8 cellular contexts compared by ENCODE assay signal in genomic region chr16:77723108-77723514, GRCh38. TPM values are rescaled to one million over a fixed set of nuclear protein-coding genes. Genes with fewer than 3 reads are reported as not detected.
DNase-seq lines count a peak whose midpoint lies in the region; ATAC-seq and TF ChIP-seq lines count a peak whose summit lies in the region.

No MANE protein-coding gene starts in this region.

- H3K36me3 Mint-ChIP-seq in activated T-helper 2 cell treated with anti-CD3 and anti-CD28 coated beads, Interferon-gamma antibody, Interleukin-2, Interleukin-4, amounts not matched to agents 10 μg/mL and 5 μg/mL and 100 μg/mL, durations not matched to agents 14 hours and 24 hours and 36 hours (ENCODE audit: low read depth): peaks cover 11% of the 10 kb centered on the region

- peak overlapping the region; percentile 81 for H3K4me3 Mint-ChIP-seq in activated T-helper 2 cell treated with anti-CD3 and anti-CD28 coated beads, Interferon-gamma antibody, Interleukin-2, Interleukin-4, amounts not matched to agents 10 μg/mL and 5 μg/mL and 100 μg/mL, durations not matched to agents 14 hours and 24 hours and 36 hours (ENCODE audit: low read depth)

- 1% methylated on average over 5 of the region's 5 CpGs for WGBS in prostate gland

- TF ChIP-seq POLR2A in prostate gland (IDR thresholded peaks at IDR 0.05): no peak

- peak overlapping the region; percentile 79 for H3K4me3 ChIP-seq in Jurkat, Clone E6-1 (ENCODE audit: low read length)
- H3K4me3 ChIP-seq in prostate gland: peak overlapping the region; percentile 54 to 63

- in situ Hi-C loops in Caki2 (cut with HindIII; ENCODE audit: low pct_unique_long_range_greater_than_20kb, low sequenced_read_pairs): no loop called here

- no peak for TF ChIP-seq CTCF in prostate gland (IDR thresholded peaks at IDR 0.05)

- H3K9me3 Mint-ChIP-seq in activated T-helper 2 cell treated with anti-CD3 and anti-CD28 coated beads, Interferon-gamma antibody, Interleukin-2, Interleukin-4, amounts not matched to agents 10 μg/mL and 5 μg/mL and 100 μg/mL, durations not matched to agents 14 hours and 24 hours and 36 hours: peaks cover 8% of the 10 kb centered on the region

- ATAC-seq in GM21447 (IDR thresholded peaks at IDR 0.05; ENCODE audit: unreplicated experiment) (peak; percentile 19), left cardiac atrium (peak; percentile 46 to 59)

- H3K27ac Mint-ChIP-seq in activated T-helper 2 cell treated with anti-CD3 and anti-CD28 coated beads, Interferon-gamma antibody, Interleukin-2, Interleukin-4, amounts not matched to agents 10 μg/mL and 5 μg/mL and 100 μg/mL, durations not matched to agents 14 hours and 24 hours and 36 hours: peak overlapping the region; percentile 40

- no peaks in the 10 kb centered on the region for H3K27me3 Mint-ChIP-seq in activated T-helper 2 cell treated with anti-CD3 and anti-CD28 coated beads, Interferon-gamma antibody, Interleukin-2, Interleukin-4, amounts not matched to agents 10 μg/mL and 5 μg/mL and 100 μg/mL, durations not matched to agents 14 hours and 24 hours and 36 hours (ENCODE audit: low read depth)

- intact Hi-C loops in activated T-helper 2 cell treated with anti-CD3 and anti-CD28 coated beads, Interferon-gamma antibody, Interleukin-2, Interleukin-4, amounts not matched to agents 10 μg/mL and 5 μg/mL and 100 μg/mL, durations not matched to agents 14 hours and 24 hours and 36 hours (cut with micrococcal nuclease): no loop called here
- intact Hi-C loops in left cardiac atrium (cut with DNase I): no loop called here
- intact Hi-C loops in prostate gland (cut with DNase I): no loop called here

- no peaks in the 10 kb centered on the region for H3K27me3 ChIP-seq in prostate gland (replicated peaks; ENCODE audit: insufficient read depth)

- DNase-seq in Caki2 (ENCODE audit: low read depth): peak; percentile 2
- DNase-seq in Jurkat, Clone E6-1 (ENCODE audit: low read depth, low spot score): peak; percentile 54
- peak; percentile 10 for DNase-seq in activated T-helper 2 cell treated with anti-CD3 and anti-CD28 coated beads, Interferon-gamma antibody, Interleukin-2, Interleukin-4, amounts not matched to agents 10 μg/mL and 5 μg/mL and 100 μg/mL, durations not matched to agents 14 hours and 24 hours and 36 hours (ENCODE audit: low spot score)
- peak; percentile 31 for DNase-seq in left cardiac atrium
- DNase-seq in prostate gland (ENCODE audit: low spot score): no peak
- DNase-seq in SHP77 (lab: John Stamatoyannopoulos, UW): no peak
- no peak for DNase-seq in activated CD4-positive, alpha-beta T cell treated with anti-CD3 and anti-CD28 coated beads, Interleukin-2, amount 50 U/mL, for 4 hours

- H3K4me1 ChIP-seq in prostate gland (replicated peaks): no peaks in the 10 kb centered on the region

- H3K4me1 Mint-ChIP-seq in activated T-helper 2 cell treated with anti-CD3 and anti-CD28 coated beads, Interferon-gamma antibody, Interleukin-2, Interleukin-4, amounts not matched to agents 10 μg/mL and 5 μg/mL and 100 μg/mL, durations not matched to agents 14 hours and 24 hours and 36 hours (ENCODE audit: low read depth): peaks cover 11% of the 10 kb centered on the region

- H3K36me3 ChIP-seq in prostate gland: no peaks in the 10 kb centered on the region

- H3K27ac ChIP-seq in prostate gland: peak overlapping the region; percentile 74 to 77

- no peaks in the 10 kb centered on the region for H3K9me3 ChIP-seq in prostate gland

RNA-seq across cellular contexts. Expression of gene NUDT7, which starts 0.8 kb away (rescaled TPM):
- total RNA-seq in Caki2 (2014; rRNA removed; shearing (Covaris generic); ENCODE audit: low replicate concordance): 7.1 and 25.3 TPM in 2 replicates
- 8.8 TPM for polyA plus RNA-seq in Jurkat, Clone E6-1 (2012; ENCODE audit: insufficient read depth, insufficient read length)
- 8.1 TPM in 2 replicates for total RNA-seq in activated T-helper 2 cell treated with anti-CD3 and anti-CD28 coated beads, Interferon-gamma antibody, Interleukin-2, Interleukin-4, amounts not matched to agents 10 μg/mL and 5 μg/mL and 100 μg/mL, durations not matched to agents 14 hours and 24 hours and 36 hours
- total RNA-seq in left cardiac atrium (10 to 100 TPM; 19.3 to 25.8 TPM), prostate gland (10 to 100 TPM; 18.7 to 20.0 TPM)

Comparison
In these comparisons a context has a peak if more than half of its experiments do, and no peak if none do; other contexts are left out.
1. DNase-seq: peak in Caki2 (single experiment), Jurkat, Clone E6-1 (single experiment), activated T-helper 2 cell treated with anti-CD3 and anti-CD28 coated beads, Interferon-gamma antibody, Interleukin-2, Interleukin-4, amounts not matched to agents 10 μg/mL and 5 μg/mL and 100 μg/mL, durations not matched to agents 14 hours and 24 hours and 36 hours (single experiment) and left cardiac atrium (single experiment); none in prostate gland (single experiment), SHP77 (0 of 2) and activated CD4-positive, alpha-beta T cell treated with anti-CD3 and anti-CD28 coated beads, Interleukin-2, amount 50 U/mL, for 4 hours (0 of 2).